19 cellular contexts compared by ENCODE assay signal in the genomic region with DNA sequence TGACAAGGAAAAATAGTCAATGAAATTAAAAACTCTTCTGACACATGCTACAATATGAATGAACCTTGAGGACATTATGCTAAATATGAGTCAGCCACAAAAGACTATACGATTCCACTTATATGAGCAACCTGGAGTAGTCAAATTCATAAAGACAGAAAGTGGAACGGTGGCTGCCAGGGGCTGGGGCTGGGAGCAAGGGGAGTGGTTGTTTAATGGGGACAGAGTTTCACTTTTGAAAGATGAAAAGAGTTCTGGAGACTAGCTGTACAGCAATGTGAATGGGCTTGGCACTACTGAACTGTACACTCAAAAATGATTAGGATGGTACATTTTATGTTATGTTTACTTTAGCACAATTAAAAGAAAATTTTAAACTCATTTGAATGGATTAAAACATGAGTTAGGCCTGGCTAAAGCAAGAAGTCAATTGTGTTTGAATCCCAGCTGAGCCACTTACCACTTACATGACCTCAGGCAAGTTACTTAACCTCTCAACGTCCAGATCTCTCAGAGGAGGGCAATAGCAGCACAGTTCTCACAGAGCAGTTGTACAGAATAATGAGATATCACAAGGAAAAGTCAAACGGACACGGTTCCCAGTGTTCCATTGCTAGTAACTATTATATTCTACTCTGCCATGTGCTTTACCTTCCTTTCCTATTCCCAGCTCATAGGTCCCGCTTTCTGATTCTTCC.
DNase-seq lines count a peak whose midpoint lies in the region; ATAC-seq, FAIRE-seq and TF ChIP-seq lines count a peak whose summit lies in the region.
"Had no signal": no experiment of that assay in that cellular context is flagged by ENCODE, and none has a peak within 500 bp of the region (broad histone marks: within the 10 kb centered on the region; RNA-seq: fewer than 3 reads in every experiment).

No MANE protein-coding gene starts in this region.

- CTCF ChIA-PET in A549 (lab: Yijun Ruan, JAX), result interaction anchor here (0.8 kb wide), 1 partner anchor 28 kb away, joined by 3 read pairs; no protein-coding TSS in a partner anchor
- CTCF ChIA-PET in HCT116 (lab: Charles Lee), result no interaction called here
- CTCF ChIA-PET in T-cell (lab: Charles Lee), result no interaction called here

- BruUV-seq in HCT116 (replicated peaks; lab: Mats Ljungman, UMichigan), result no TSS peak

- H3K79me2 ChIP-seq in HCT116 (ENCODE audit: insufficient read depth, low read length), result no peaks in the 10 kb centered on the region
- no peaks in the 10 kb centered on the region for H3K79me2 ChIP-seq in keratinocyte (ENCODE audit: control insufficient read depth, insufficient read depth, low read length)
- H3K79me2 ChIP-seq: hepatocyte had no signal

- H3K4me1 ChIP-seq in A549 (no peaks in the 10 kb centered on the region; the same call in 2 of the 3 replicates), HCT116 (ENCODE audit: control insufficient read depth in 1 of 2, insufficient read depth in 2 of 2, low read length in 2 of 2) (no peaks in the 10 kb centered on the region), keratinocyte (ENCODE audit: control insufficient read depth, extremely low read depth, insufficient read depth, low read length) (peaks cover 60% of the 10 kb centered on the region)

- H3K9me3 ChIP-seq in A549 (no peaks in the 10 kb centered on the region), HCT116 (ENCODE audit: control insufficient read depth in 1 of 2, insufficient read depth in 1 of 2, low read depth in 1 of 2, low read length in 2 of 2) (no peaks in the 10 kb centered on the region), keratinocyte (ENCODE audit: control insufficient read depth, low read depth, low read length) (no peaks in the 10 kb centered on the region)
- H3K9me3 ChIP-seq: adrenal gland, neutrophil, stomach had no signal

- TF ChIP-seq POLR2A in A549 (IDR thresholded peaks at IDR 0.05; ENCODE audit: low read length) (no peak), HCT116 (IDR thresholded peaks at IDR 0.05; ENCODE audit: borderline replicate concordance, extremely low read depth, insufficient read depth, insufficient read length) (no peak)

- no peaks in the 10 kb centered on the region for H3K9me3 Mint-ChIP-seq in T-cell
- H3K9me3 Mint-ChIP-seq: central memory CD8-positive, alpha-beta T cell had no signal

- no peak overlapping the region for H3K4me3 Mint-ChIP-seq in T-cell
- H3K4me3 Mint-ChIP-seq: central memory CD8-positive, alpha-beta T cell had no signal

- ATAC-seq in A549 (no peak), HCT116 (no peak), T-cell (replicated peaks in 1 of 4) (no peak), HG02588 (IDR thresholded peaks at IDR 0.05; ENCODE audit: unreplicated experiment) (no peak)

- H3K36me3 ChIP-seq in HCT116 (ENCODE audit: control insufficient read depth in 1 of 2, insufficient read depth in 2 of 2, low read length in 2 of 2) (no peaks in the 10 kb centered on the region), keratinocyte (ENCODE audit: control insufficient read depth in 2 of 2, extremely low read depth in 1 of 2, insufficient read depth in 2 of 2, low read length in 2 of 2) (no peaks in the 10 kb centered on the region)
- H3K36me3 ChIP-seq: adrenal gland, neutrophil, stomach had no signal

- H4K20me1 ChIP-seq in HCT116 (ENCODE audit: insufficient read depth) (no peaks in the 10 kb centered on the region), keratinocyte (ENCODE audit: control insufficient read depth, extremely low read depth, insufficient read depth, low read length) (no peaks in the 10 kb centered on the region)

- peaks cover 14 to 19% of the 10 kb centered on the region in 2 donors for H3K27me3 Mint-ChIP-seq in T-cell

- POLR2A ChIA-PET in A549 (lab: Yijun Ruan, JAX) (no interaction called here), HCT116 (lab: Charles Lee) (no interaction called here), T-cell (lab: Charles Lee) (no interaction called here)

- TF ChIP-seq RAD21 in A549 (conservative IDR thresholded peaks at IDR 0.05 in 1 of 2, IDR thresholded peaks at IDR 0.05 in 1 of 2) (no peak), HCT116 (IDR thresholded peaks at IDR 0.05; ENCODE audit: low read depth) (no peak)

- no peak overlapping the region for H3K27ac Mint-ChIP-seq in T-cell

- no peaks in the 10 kb centered on the region for H3K36me3 Mint-ChIP-seq in T-cell

- H2AFZ ChIP-seq in HCT116 (ENCODE audit: low read depth, low read length, poor library complexity, severe bottlenecking), result peak overlapping the region; percentile 47
- H2AFZ ChIP-seq in keratinocyte (ENCODE audit: control insufficient read depth, low read length), result peak overlapping the region; percentile 38
- H2AFZ ChIP-seq: hepatocyte had no signal

- no peak for FAIRE-seq in A549 (lab: Jason Lieb, UNC)
- peak; percentile 46 for FAIRE-seq in keratinocyte (lab: Jason Lieb, UNC)
- FAIRE-seq: urothelium cell line had no signal

- DNase-seq in A549 (ENCODE audit: low read depth in 1 of 2, low spot score in 1 of 2) (no peak), HCT116 (ENCODE audit: low read depth, low spot score) (no peak), SK-MEL-5 (ENCODE audit: low read depth, low spot score) (peak; percentile 76), keratinocyte (ENCODE audit: low read depth, low spot score) (no peak), T-cell (no peak), NCI-H446 (lab: John Stamatoyannopoulos, UW) (no peak), G401 (ENCODE audit: low spot score) (no peak)
- DNase-seq: adrenal gland, kidney glomerular epithelial cell, NCI-H1048, NCI-H2107, NCI-H748 treated with DMSO at 0.1 percent for 48 hours, RPMI8226, stomach had no signal

- in situ Hi-C loops in SK-MEL-5 (cut with HindIII; ENCODE audit: low pct_unique_long_range_greater_than_20kb, low sequenced_read_pairs) (no loop called here), G401 (cut with HindIII; ENCODE audit: low sequenced_read_pairs) (no loop called here)

- H3K9ac ChIP-seq in HCT116 (ENCODE audit: low read length), result no peak overlapping the region
- H3K9ac ChIP-seq in keratinocyte (ENCODE audit: control insufficient read depth, extremely low read depth, insufficient read depth, low read length), result no peak overlapping the region

- H3K27me3 ChIP-seq in HCT116 (ENCODE audit: insufficient read depth, low read length), result no peaks in the 10 kb centered on the region
- no peaks in the 10 kb centered on the region for H3K27me3 ChIP-seq in keratinocyte (ENCODE audit: control insufficient read depth, extremely low read depth, insufficient read depth, low read length)
- H3K27me3 ChIP-seq: adrenal gland, hepatocyte, neutrophil, stomach had no signal

- peaks cover 0 to 3% (median 0%) of the 10 kb centered on the region in 3 donors for H3K4me1 Mint-ChIP-seq in T-cell
- H3K4me1 Mint-ChIP-seq: central memory CD8-positive, alpha-beta T cell had no signal

- H3K4me2 ChIP-seq in A549 (peak overlapping the region; percentile 16; the same call in 1 of the 3 replicates), HCT116 (ENCODE audit: low read length) (no peak overlapping the region), keratinocyte (ENCODE audit: control insufficient read depth, extremely low read depth, insufficient read depth, low read depth, low read length) (peak overlapping the region; percentile 29)
- H3K4me2 ChIP-seq: hepatocyte had no signal

- 45% methylated on average over 6 of the region's 6 CpGs for WGBS in A549 (ENCODE audit: missing lambda C conversion rate)

- intact Hi-C loops in HCT116 (cut with micrococcal nuclease), result no loop called here

- H3K9me2 ChIP-seq in HCT116 (ENCODE audit: insufficient read depth), result no peaks in the 10 kb centered on the region

- TF ChIP-seq CTCF in A549 (IDR thresholded peaks at IDR 0.05) (no peak), HCT116 (IDR thresholded peaks at IDR 0.05 in 2 of 3, conservative IDR thresholded peaks at IDR 0.05 in 1 of 3; ENCODE audit: borderline replicate concordance in 1 of 3, insufficient read depth in 1 of 3, low read depth in 2 of 3, low read length in 2 of 3) (no peak), keratinocyte (optimal IDR thresholded peaks at IDR 0.05 in 1 of 3, IDR thresholded peaks at IDR 0.05 in 1 of 3, conservative IDR thresholded peaks at IDR 0.05 in 1 of 3; ENCODE audit: extremely low read depth in 1 of 3, insufficient read depth in 2 of 3, low read length in 3 of 3) (no peak)

- H3K9me1 ChIP-seq in keratinocyte (ENCODE audit: control insufficient read depth, extremely low read depth, insufficient read depth, low read length), result no peaks in the 10 kb centered on the region

- no peak for TF ChIP-seq EP300 in A549 (IDR thresholded peaks at IDR 0.05)

- H3K27ac ChIP-seq in A549 (peak overlapping the region; percentile 16 to 53; a peak in 4 of 6 replicates), HCT116 (ENCODE audit: low read depth, low read length) (no peak overlapping the region), keratinocyte (ENCODE audit: control insufficient read depth, insufficient read depth, low read length) (no peak overlapping the region)
- H3K27ac ChIP-seq: adrenal gland, hepatocyte, neutrophil, stomach had no signal

- RAD21 ChIA-PET in HCT116 (lab: Charles Lee; ENCODE audit: low non-redundant PET in 1 of 2, low total read pairs in 2 of 2, uncharacterized antibody in 2 of 2, unreplicated experiment in 2 of 2), result no interaction called here

- H3K4me3 ChIP-seq in A549 (no peak overlapping the region), HCT116 (replicated peaks in 1 of 2; ENCODE audit: low read depth in 1 of 2, low read length in 2 of 2) (no peak overlapping the region), keratinocyte (ENCODE audit: control insufficient read depth in 2 of 3, extremely low read depth in 1 of 3, insufficient read depth in 2 of 3, low read depth in 1 of 3, low read length in 3 of 3) (no peak overlapping the region)
- H3K4me3 ChIP-seq: adrenal gland, hepatocyte, stomach had no signal

- dilution Hi-C loops in keratinocyte (cut with MboI; ENCODE audit: extremely low pct_ligation_motif_present, low sequenced_read_pairs), result no loop called here

TF ChIP-seq in A549, 52 proteins besides CTCF, POLR2A, EP300 and RAD21:
- TF ChIP-seq RARB (CRISPR knock-in tag; IDR thresholded peaks at IDR 0.05) (no peak), GATA3 (IDR thresholded peaks at IDR 0.05; ENCODE audit: borderline replicate concordance) (no peak), EHMT2 (IDR thresholded peaks at IDR 0.05; ENCODE audit: low read depth) (no peak), ZSCAN20 (CRISPR knock-in tag; IDR thresholded peaks at IDR 0.05) (no peak), NFE2L2 (conservative IDR thresholded peaks at IDR 0.05; ENCODE audit: low read length) (no peak), FOSB (CRISPR knock-in tag; IDR thresholded peaks at IDR 0.05) (no peak)
TF ChIP-seq in A549: peak in this region for 0.

TF ChIP-seq in HCT116, 20 proteins besides CTCF, POLR2A, EP300 and RAD21:
- no peak for TF ChIP-seq SP1 (IDR thresholded peaks at IDR 0.05; ENCODE audit: low read depth)
TF ChIP-seq in HCT116: peak in this region for 0.

Comparison
In these comparisons a context has a peak if more than half of its experiments do, and no peak if none do; other contexts are left out.
1. H3K27ac ChIP-seq: peak in A549 (2 of 2); none in HCT116 (single experiment) and keratinocyte (single experiment).